24 cellular contexts compared by ENCODE assay signal in genomic region chr4:85527815-85528214, GRCh38.
"Had no signal": no experiment of that assay in that cellular context is flagged by ENCODE, and none has a peak within 500 bp of the region (broad histone marks: within the 10 kb centered on the region; RNA-seq: fewer than 3 reads in every experiment).

No MANE protein-coding gene starts in this region.

- ATAC-seq: gastroesophageal sphincter; left lobe of liver; natural killer cell treated with Interleukin-12 subunit alpha and Interleukin-12 subunit beta and Interleukin-15 and Interleukin-18, amount 100 ng/mL, for 72 hours; psoas muscle; sciatic nerve; stimulated activated naive B cell treated with anti-CD40 and anti-IgM and Interleukin-4, amounts not matched to agents 10 μg/mL and 1 μg/mL and 100 μg/mL, for 72 hours; stimulated activated naive CD8-positive, alpha-beta T cell treated with anti-CD3 and anti-CD28 coated beads, Interleukin-15, amount 100 ng/mL, for 72 hours; upper lobe of right lung had no signal

- DNase-seq: dermis blood vessel endothelial cell; esophagus squamous epithelium; foreskin fibroblast; glutamatergic neuron; islet precursor cell; mammary epithelial cell; occipital lobe; pancreas; psoas muscle; retina; spleen; stimulated activated CD4-positive, alpha-beta T cell treated with anti-CD3 and anti-CD28 coated beads, Interleukin-15, amount 100 ng/mL, for 24 hours; stimulated activated CD4-positive, alpha-beta T cell treated with anti-CD3 and anti-CD28 coated beads, Interleukin-1b, Interleukin-23, amount 100 ng/mL, for 48 hours; stimulated activated CD4-positive, alpha-beta T cell treated with anti-CD3 and anti-CD28 coated beads, Interleukin-4, amount 100 ng/mL, for 24 hours; stimulated activated naive B cell treated with anti-CD40 and anti-IgM and Interleukin-4, amounts not matched to agents 10 μg/mL and 1 μg/mL and 100 μg/mL, for 72 hours; stimulated activated naive CD8-positive, alpha-beta T cell treated with anti-CD3 and anti-CD28 coated beads, Interleukin-15, amount 100 ng/mL, for 72 hours; testis; upper lobe of right lung had no signal

- H3K36me3 ChIP-seq: esophagus squamous epithelium, gastroesophageal sphincter, pancreas, spleen, tibial nerve, upper lobe of right lung, vagina had no signal

- H3K9me3 ChIP-seq: esophagus squamous epithelium, gastroesophageal sphincter, pancreas, psoas muscle, spleen, testis, tibial nerve, upper lobe of right lung, vagina had no signal

- H3K27me3 ChIP-seq: esophagus squamous epithelium, gastroesophageal sphincter, pancreas, spleen, testis, tibial nerve, upper lobe of right lung, vagina had no signal

- H3K27ac ChIP-seq: esophagus squamous epithelium, gastroesophageal sphincter, pancreas, psoas muscle, spleen, testis, tibial nerve, upper lobe of right lung, vagina had no signal

- H3K4me3 ChIP-seq: esophagus squamous epithelium, gastroesophageal sphincter, pancreas, psoas muscle, spleen, testis, tibial nerve, upper lobe of right lung, vagina had no signal
